ENCODE assay signal across 1 cellular context in genomic region chr14:55271572-55272414, GRCh38.
TF ChIP-seq lines count a peak whose summit lies in the region.

No MANE protein-coding gene starts in this region.

TF ChIP-seq in HepG2, 621 proteins besides CTCF, POLR2A, EP300 and RAD21 (continued from another document and continues in another):
- no peak for TF ChIP-seq HNF1B (CRISPR knock-in tag; IDR thresholded peaks at IDR 0.05)
- peak; percentile 78 for TF ChIP-seq UBTF (CRISPR knock-in tag; IDR thresholded peaks at IDR 0.05)
- TF ChIP-seq CBX1 (IDR thresholded peaks at IDR 0.05; ENCODE audit: low read depth): no peak
- TF ChIP-seq CEBPZ (IDR thresholded peaks at IDR 0.05; ENCODE audit: low read length): no peak
- TF ChIP-seq LRRFIP1 (CRISPR knock-in tag; conservative IDR thresholded peaks at IDR 0.05): no peak
- TF ChIP-seq CREBL2 (CRISPR knock-in tag; IDR thresholded peaks at IDR 0.05; ENCODE audit: borderline replicate concordance): no peak
- 0 out of 2 replicates have a peak, but pooled peaks have one; percentile 48 for TF ChIP-seq REXO4 (CRISPR knock-in tag; IDR thresholded peaks at IDR 0.05; ENCODE audit: borderline replicate concordance)
- no peak for TF ChIP-seq AHDC1 (CRISPR knock-in tag; IDR thresholded peaks at IDR 0.05; ENCODE audit: borderline replicate concordance)
- TF ChIP-seq YEATS4 (CRISPR knock-in tag; IDR thresholded peaks at IDR 0.05; ENCODE audit: borderline replicate concordance): peak; percentile 27; the same call in 1 of the 2 replicates
- TF ChIP-seq IKZF5 (CRISPR knock-in tag; IDR thresholded peaks at IDR 0.05): peak; percentile 17; the same call in 1 of the 2 replicates
- TF ChIP-seq HOXA9 (CRISPR knock-in tag; IDR thresholded peaks at IDR 0.05; ENCODE audit: borderline replicate concordance): 0 out of 2 replicates have a peak, but pooled peaks have one; percentile 54
- 0 out of 2 replicates have a peak, but pooled peaks have one; percentile 19 for TF ChIP-seq HBP1 (CRISPR knock-in tag; IDR thresholded peaks at IDR 0.05; ENCODE audit: low read depth)
- no peak for TF ChIP-seq ZNF713 (CRISPR knock-in tag; IDR thresholded peaks at IDR 0.05)
- TF ChIP-seq KMT2B (CRISPR knock-in tag; IDR thresholded peaks at IDR 0.05): 0 out of 2 replicates have a peak, but pooled peaks have one; percentile 52
- 0 out of 2 replicates have a peak, but pooled peaks have one; percentile 28 for TF ChIP-seq ZNF468 (CRISPR knock-in tag; IDR thresholded peaks at IDR 0.05)
- no peak for TF ChIP-seq SRSF1 (optimal IDR thresholded peaks at IDR 0.05; ENCODE audit: low read depth, low read length)
- TF ChIP-seq ZNF292 (CRISPR knock-in tag; IDR thresholded peaks at IDR 0.05; ENCODE audit: borderline replicate concordance, low read depth): no peak
- no peak; the same call in 1 of the 2 replicates for TF ChIP-seq MIER3 (CRISPR knock-in tag; IDR thresholded peaks at IDR 0.05; ENCODE audit: borderline replicate concordance)
- no peak for TF ChIP-seq XRCC5 (optimal IDR thresholded peaks at IDR 0.05; ENCODE audit: low read length)
- TF ChIP-seq ZNF503 (CRISPR knock-in tag; IDR thresholded peaks at IDR 0.05): no peak
- TF ChIP-seq AGO1 (IDR thresholded peaks at IDR 0.05; ENCODE audit: low read depth, low read length, poor library complexity, severe bottlenecking): no peak
- TF ChIP-seq SNAI1 (CRISPR knock-in tag; IDR thresholded peaks at IDR 0.05; ENCODE audit: borderline replicate concordance): 0 out of 2 replicates have a peak, but pooled peaks have one; percentile 46
- no peak for TF ChIP-seq ZBTB3 (CRISPR knock-in tag; IDR thresholded peaks at IDR 0.05; ENCODE audit: borderline replicate concordance, low read depth)
- TF ChIP-seq ISX (CRISPR knock-in tag; conservative IDR thresholded peaks at IDR 0.05): no peak
- peak; percentile 24; the same call in 1 of the 2 replicates for TF ChIP-seq SALL1 (CRISPR knock-in tag; IDR thresholded peaks at IDR 0.05)
- no peak for TF ChIP-seq HNRNPL (IDR thresholded peaks at IDR 0.05; ENCODE audit: low read depth, low read length)
- no peak for TF ChIP-seq ZNF800 (CRISPR knock-in tag; IDR thresholded peaks at IDR 0.05)
- no peak for TF ChIP-seq SYNCRIP (IDR thresholded peaks at IDR 0.05; ENCODE audit: insufficient read depth, low read depth, low read length)
- TF ChIP-seq RBM22 (optimal IDR thresholded peaks at IDR 0.05; ENCODE audit: low read length): no peak
